ENCODE assay signal across 9 cellular contexts in the genomic region with DNA sequence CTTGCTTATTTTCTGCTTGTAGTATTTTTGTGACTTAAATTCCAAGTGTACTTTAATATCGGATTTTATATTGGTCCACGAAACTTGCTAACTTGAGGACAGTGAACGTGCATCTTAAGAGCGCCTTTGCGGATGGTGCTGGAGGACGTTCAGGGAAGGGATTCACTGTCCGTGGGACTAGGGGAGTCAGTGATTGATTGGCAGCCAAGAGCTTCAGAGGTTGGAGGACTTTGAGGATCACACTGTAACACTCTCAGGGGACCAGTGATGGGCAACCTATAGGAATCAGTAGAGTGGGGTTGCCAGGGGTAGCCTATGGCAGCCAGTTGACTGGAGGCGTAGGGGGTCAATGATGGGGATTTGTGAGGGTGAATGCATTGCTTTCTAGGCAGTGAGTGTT. TPM values are rescaled to one million over a fixed set of nuclear protein-coding genes. Genes with fewer than 3 reads are reported as not detected.
DNase-seq lines count a peak whose midpoint lies in the region; ATAC-seq and TF ChIP-seq lines count a peak whose summit lies in the region.
"Had no signal": no experiment of that assay in that cellular context is flagged by ENCODE, and none has a peak within 500 bp of the region (broad histone marks: within the 10 kb centered on the region; RNA-seq: fewer than 3 reads in every experiment).

No MANE protein-coding gene starts in this region.

- H3K36me3 Mint-ChIP-seq in activated CD4-positive, alpha-beta memory T cell treated with anti-CD3 and anti-CD28 coated beads for 36 hours: peaks cover 29% of the 10 kb centered on the region

- H3K27me3 ChIP-seq in spleen (replicated peaks in 1 of 7): no peaks in the 10 kb centered on the region

- peak overlapping the region; percentile 86 for H3K4me3 Mint-ChIP-seq in activated CD4-positive, alpha-beta memory T cell treated with anti-CD3 and anti-CD28 coated beads for 36 hours

- peaks cover 31% of the 10 kb centered on the region for H3K4me1 Mint-ChIP-seq in activated CD4-positive, alpha-beta memory T cell treated with anti-CD3 and anti-CD28 coated beads for 36 hours (ENCODE audit: low read depth)

- H3K4me3 ChIP-seq in HEK293 (ENCODE audit: low read depth, low read length) (peak overlapping the region; percentile 92), iPS-11a (ENCODE audit: low read depth, low read length) (peak overlapping the region; percentile 45), spleen (peak overlapping the region; percentile 47 to 89 (median 64))

- peak overlapping the region; percentile 70 for H3K27ac Mint-ChIP-seq in activated CD4-positive, alpha-beta memory T cell treated with anti-CD3 and anti-CD28 coated beads for 36 hours

- POLR2A ChIA-PET in HEK293 (lab: Yijun Ruan, JAX): interaction anchor here (0.8 to 1.2 kb wide), 5 partner anchors 23 to 313 kb away, joined by 3 to 42 read pairs (median 8); no protein-coding TSS in a partner anchor
- POLR2A ChIA-PET in activated CD4-positive, alpha-beta memory T cell treated with anti-CD3 and anti-CD28 coated beads for 36 hours (lab: Charles Lee): no interaction called here

- H3K4me1 ChIP-seq in HEK293 (ENCODE audit: control insufficient read depth, insufficient read depth, low read length) (no peaks in the 10 kb centered on the region), spleen (peaks cover 9 to 47% (median 33%) of the 10 kb centered on the region in 6 donors)

- TF ChIP-seq CTCF in HEK293 (tag by site-specific recombination; IDR thresholded peaks at IDR 0.05): no peak
- no peak for TF ChIP-seq CTCF in spleen (IDR thresholded peaks at IDR 0.05 in 8 of 11, conservative IDR thresholded peaks at IDR 0.05 in 3 of 11)

- no peak for ATAC-seq in GM19397 (IDR thresholded peaks at IDR 0.05; ENCODE audit: unreplicated experiment)

- CTCF ChIA-PET in HEK293 (lab: Yijun Ruan, JAX): interaction anchor here (1.1 to 1.8 kb wide), 2 partner anchors 56 to 90 kb away, joined by 4 to 5 read pairs; no protein-coding TSS in a partner anchor
- CTCF ChIA-PET in activated CD4-positive, alpha-beta memory T cell treated with anti-CD3 and anti-CD28 coated beads for 36 hours (lab: Charles Lee): interaction anchor here (0.9 to 1.4 kb wide), 3 partner anchors 65 to 173 kb away, joined by 3 read pairs; no protein-coding TSS in a partner anchor

- no peaks in the 10 kb centered on the region for H3K9me3 ChIP-seq in HEK293 (ENCODE audit: control insufficient read depth, insufficient read depth, low read depth, low read length)
- no peaks in the 10 kb centered on the region for H3K9me3 ChIP-seq in spleen

- TF ChIP-seq POLR2A in spleen (IDR thresholded peaks at IDR 0.05): no peak

- no peaks in the 10 kb centered on the region for H3K9me3 Mint-ChIP-seq in activated CD4-positive, alpha-beta memory T cell treated with anti-CD3 and anti-CD28 coated beads for 36 hours

- H3K27ac ChIP-seq in HEK293 (ENCODE audit: extremely low read depth, low read depth, low read length) (no peak overlapping the region), spleen (peak overlapping the region in 5 of 8 donors; percentile 70 to 85 (median 74))

- DNase-seq in activated CD4-positive, alpha-beta memory T cell treated with anti-CD3 and anti-CD28 coated beads for 36 hours: no peak
- DNase-seq in spleen (no peak), SIG-M5 treated with dmso at 0.1 percent for 504 hours (lab: John Stamatoyannopoulos, UW; ENCODE audit: unreplicated experiment) (no peak), NCI-H1930 (lab: John Stamatoyannopoulos, UW) (no peak)
- DNase-seq in stimulated activated naive CD4-positive, alpha-beta T cell (lab: John Stamatoyannopoulos, UW): no peak

- WGBS in spleen, 5 donors: 7 to 11% (median 8%) methylated on average over 8 of the region's 8 CpGs

- peaks cover 12 to 28% of the 10 kb centered on the region in 2 experiments; a peak in 2 of 3 replicates for H3K36me3 ChIP-seq in HEK293 (ENCODE audit: control insufficient read depth in 2 of 2, insufficient read depth in 1 of 2, low read length in 2 of 2)
- peaks cover 0 to 37% (median 16%) of the 10 kb centered on the region in 6 donors for H3K36me3 ChIP-seq in spleen

- intact Hi-C loops in activated CD4-positive, alpha-beta memory T cell treated with anti-CD3 and anti-CD28 coated beads for 36 hours (cut with micrococcal nuclease): loop anchor here (1.0 to 10.0 kb wide), 3 partner anchors 23 to 97 kb away; partner anchors contain the start of gene CEACAM18
- intact Hi-C loops in spleen (cut with DNase I; ENCODE audit: low total_unique reads): no loop called here

- H3K27me3 Mint-ChIP-seq in activated CD4-positive, alpha-beta memory T cell treated with anti-CD3 and anti-CD28 coated beads for 36 hours: peaks cover 3% of the 10 kb centered on the region

TF ChIP-seq in HEK293, 187 proteins besides CTCF, POLR2A, EP300 and RAD21 (continues in another document):
- no peak for TF ChIP-seq ZBTB26 (tag by site-specific recombination; optimal IDR thresholded peaks at IDR 0.05)
- no peak for TF ChIP-seq ZNF223 (tag by site-specific recombination; IDR thresholded peaks at IDR 0.05)
- no peak for TF ChIP-seq HIC1 (tag by site-specific recombination; IDR thresholded peaks at IDR 0.05)
- TF ChIP-seq, protein P1, sequence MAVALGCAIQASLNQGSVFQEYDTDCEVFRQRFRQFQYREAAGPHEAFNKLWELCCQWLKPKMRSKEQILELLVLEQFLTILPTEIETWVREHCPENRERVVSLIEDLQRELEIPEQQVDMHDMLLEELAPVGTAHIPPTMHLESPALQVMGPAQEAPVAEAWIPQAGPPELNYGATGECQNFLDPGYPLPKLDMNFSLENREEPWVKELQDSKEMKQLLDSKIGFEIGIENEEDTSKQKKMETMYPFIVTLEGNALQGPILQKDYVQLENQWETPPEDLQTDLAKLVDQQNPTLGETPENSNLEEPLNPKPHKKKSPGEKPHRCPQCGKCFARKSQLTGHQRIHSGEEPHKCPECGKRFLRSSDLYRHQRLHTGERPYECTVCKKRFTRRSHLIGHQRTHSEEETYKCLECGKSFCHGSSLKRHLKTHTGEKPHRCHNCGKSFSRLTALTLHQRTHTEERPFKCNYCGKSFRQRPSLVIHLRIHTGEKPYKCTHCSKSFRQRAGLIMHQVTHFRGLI (tag by site-specific recombination; IDR thresholded peaks at IDR 0.05): no peak
- TF ChIP-seq, protein P2, sequence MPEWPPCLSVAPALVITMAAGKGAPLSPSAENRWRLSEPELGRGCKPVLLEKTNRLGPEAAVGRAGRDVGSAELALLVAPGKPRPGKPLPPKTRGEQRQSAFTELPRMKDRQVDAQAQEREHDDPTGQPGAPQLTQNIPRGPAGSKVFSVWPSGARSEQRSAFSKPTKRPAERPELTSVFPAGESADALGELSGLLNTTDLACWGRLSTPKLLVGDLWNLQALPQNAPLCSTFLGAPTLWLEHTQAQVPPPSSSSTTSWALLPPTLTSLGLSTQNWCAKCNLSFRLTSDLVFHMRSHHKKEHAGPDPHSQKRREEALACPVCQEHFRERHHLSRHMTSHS (tag by site-specific recombination; IDR thresholded peaks at IDR 0.05): no peak
- TF ChIP-seq INSM2 (tag by site-specific recombination; IDR thresholded peaks at IDR 0.05): no peak
- no peak for TF ChIP-seq ZNF423 (tag by site-specific recombination; IDR thresholded peaks at IDR 0.05)
- no peak for TF ChIP-seq ZNF558 (tag by site-specific recombination; IDR thresholded peaks at IDR 0.05)
- TF ChIP-seq OSR2 (tag by site-specific recombination; IDR thresholded peaks at IDR 0.05): no peak
- no peak for TF ChIP-seq ZNF324 (tag by site-specific recombination; IDR thresholded peaks at IDR 0.05)

RNA-seq across cellular contexts. Expression of gene ZNF175, which starts 0.5 kb away (rescaled TPM):
- 1 to 10 TPM; 7.1 to 7.9 TPM for total RNA-seq in activated CD4-positive, alpha-beta memory T cell treated with anti-CD3 and anti-CD28 coated beads for 36 hours
- 10 to 100 TPM; 10.5 to 24.4 (median 18.4) TPM for total RNA-seq in spleen
- polyA plus RNA-seq in spleen: 1 to 10 TPM; 1.8 to 4.2 (median 2.0) TPM

RNA-seq across cellular contexts. Expression of gene SIGLEC6, which starts 40.1 kb away (rescaled TPM):
- total RNA-seq in activated CD4-positive, alpha-beta memory T cell treated with anti-CD3 and anti-CD28 coated beads for 36 hours: not detected
- total RNA-seq in spleen: 1 to 10 TPM in 6 of 7 donors, under 1 TPM in 1; 0.91 to 5.8 (median 3.6) TPM
- 1 to 10 TPM in 1 of 3 donors, under 1 TPM in 2; 0.27 to 1.6 (median 0.30) TPM for polyA plus RNA-seq in spleen
- total RNA-seq: temporal lobe had no signal

RNA-seq across cellular contexts. Expression of gene SIGLEC5, which starts 58.6 kb away (rescaled TPM):
- total RNA-seq in activated CD4-positive, alpha-beta memory T cell treated with anti-CD3 and anti-CD28 coated beads for 36 hours: not detected
- 10 to 100 TPM in 1 of 7 donors, 1 to 10 TPM in 4, not detected in 2; 5.9 to 12.9 (median 9.8) TPM for total RNA-seq in spleen
- not detected for polyA plus RNA-seq in spleen
